31 cellular contexts compared by ENCODE assay signal in genomic region chr10:20144268-20144667, GRCh38.
"Had no signal": no experiment of that assay in that cellular context is flagged by ENCODE, and none has a peak within 500 bp of the region (broad histone marks: within the 10 kb centered on the region; RNA-seq: fewer than 3 reads in every experiment).

No MANE protein-coding gene starts in this region.

- H3K27ac ChIP-seq: ascending aorta, esophagus muscularis mucosa, VCaP had no signal

- FAIRE-seq: colon had no signal

- DNase-seq: activated CD4-positive, alpha-beta T cell treated with anti-CD3 and anti-CD28 coated beads for 1 hour; activated CD4-positive, alpha-beta T cell treated with anti-CD3 and anti-CD28 coated beads for 48 hours; activated CD4-positive, alpha-beta T cell treated with anti-CD3 and anti-CD28 coated beads, Interleukin-2, amount 50 U/mL, for 1 hour; activated CD4-positive, alpha-beta T cell treated with anti-CD3 and anti-CD28 coated beads, Interleukin-2, amount 50 U/mL, for 48 hours; activated CD8-positive, alpha-beta memory T cell treated with anti-CD3 and anti-CD28 coated beads for 24 hours; activated CD8-positive, alpha-beta T cell treated with anti-CD3 and anti-CD28 coated beads for 36 hours; activated effector memory CD4-positive, alpha-beta T cell treated with anti-CD3 and anti-CD28 coated beads, Interleukin-2, amount 50 U/mL, for 16 hours; activated naive CD4-positive, alpha-beta T cell; activated naive CD4-positive, alpha-beta T cell treated with anti-CD3 and anti-CD28 coated beads, Interleukin-2, amount 10 ng/mL, durations not matched to agents 7 days and 5 days; activated naive CD8-positive, alpha-beta T cell treated with anti-CD3 and anti-CD28 coated beads, Interleukin-2, amount 10 ng/mL, durations not matched to agents 7 days and 5 days; activated T-cell treated with anti-CD3 and anti-CD28 coated beads, Interleukin-2, amount 50 U/mL, for 48 hours; caudate nucleus; cortex of kidney; dermis blood vessel endothelial cell; effector CD4-positive, alpha-beta T cell; effector memory CD8-positive, alpha-beta T cell; foreskin melanocyte; head of caudate nucleus; T-helper 1 cell; T-helper 17 cell; T1000 had no signal

- H3K4me1 Mint-ChIP-seq: activated naive CD4-positive, alpha-beta T cell treated with anti-CD3 and anti-CD28 coated beads, Interleukin-2, amount 10 ng/mL, durations not matched to agents 7 days and 5 days; activated naive CD8-positive, alpha-beta T cell treated with anti-CD3 and anti-CD28 coated beads, Interleukin-2, amount 10 ng/mL, durations not matched to agents 7 days and 5 days; T-helper 17 cell had no signal

- H3K36me3 Mint-ChIP-seq: activated naive CD4-positive, alpha-beta T cell treated with anti-CD3 and anti-CD28 coated beads, Interleukin-2, amount 10 ng/mL, durations not matched to agents 7 days and 5 days; activated naive CD4-positive, alpha-beta T cell treated with anti-CD3 and anti-CD28 coated beads, Interleukin-2, amount 50 U/mL, for 72 hours; activated naive CD8-positive, alpha-beta T cell treated with anti-CD3 and anti-CD28 coated beads, Interleukin-2, amount 10 ng/mL, durations not matched to agents 7 days and 5 days had no signal

- H3K27ac Mint-ChIP-seq: activated CD8-positive, alpha-beta T cell treated with anti-CD3 and anti-CD28 coated beads for 36 hours; activated naive CD4-positive, alpha-beta T cell treated with anti-CD3 and anti-CD28 coated beads, Interleukin-2, amount 10 ng/mL, durations not matched to agents 7 days and 5 days; activated naive CD4-positive, alpha-beta T cell treated with anti-CD3 and anti-CD28 coated beads, Interleukin-2, amount 50 U/mL, for 72 hours; activated naive CD8-positive, alpha-beta T cell treated with anti-CD3 and anti-CD28 coated beads, Interleukin-2, amount 10 ng/mL, durations not matched to agents 7 days and 5 days; activated T-helper 1 cell treated with anti-CD3 and anti-CD28 coated beads, Interleukin-12 subunit alpha, Interleukin-12 subunit beta, Interleukin-2, Interleukin-4 antibody, amounts not matched to agents 30 ng/mL and 10 ng/mL and 1 ng/mL, durations not matched to agents 14 hours and 24 hours and 36 hours; activated T-helper 2 cell treated with anti-CD3 and anti-CD28 coated beads, Interferon-gamma antibody, Interleukin-2, Interleukin-4, amounts not matched to agents 10 μg/mL and 5 μg/mL and 100 μg/mL, durations not matched to agents 14 hours and 24 hours and 36 hours; brain; effector memory CD8-positive, alpha-beta T cell; T-helper 17 cell; T-helper 2 cell treated with Interferon-gamma antibody and Interleukin-4, amounts not matched to agents 5 μg/mL and 100 μg/mL, for 36 hours; WTC11 had no signal

- H3K9me3 Mint-ChIP-seq: activated CD8-positive, alpha-beta T cell treated with anti-CD3 and anti-CD28 coated beads for 36 hours; activated naive CD4-positive, alpha-beta T cell treated with anti-CD3 and anti-CD28 coated beads, Interleukin-2, amount 10 ng/mL, durations not matched to agents 7 days and 5 days; activated naive CD8-positive, alpha-beta T cell treated with anti-CD3 and anti-CD28 coated beads, Interleukin-2, amount 10 ng/mL, durations not matched to agents 7 days and 5 days; activated T-helper 1 cell treated with anti-CD3 and anti-CD28 coated beads, Interleukin-12 subunit alpha, Interleukin-12 subunit beta, Interleukin-2, Interleukin-4 antibody, amounts not matched to agents 30 ng/mL and 10 ng/mL and 1 ng/mL, durations not matched to agents 14 hours and 24 hours and 36 hours; effector memory CD8-positive, alpha-beta T cell had no signal

- H3K27me3 Mint-ChIP-seq: activated CD8-positive, alpha-beta T cell treated with anti-CD3 and anti-CD28 coated beads for 36 hours; activated naive CD4-positive, alpha-beta T cell treated with anti-CD3 and anti-CD28 coated beads, Interleukin-2, amount 10 ng/mL, durations not matched to agents 7 days and 5 days; activated naive CD8-positive, alpha-beta T cell treated with anti-CD3 and anti-CD28 coated beads, Interleukin-2, amount 10 ng/mL, durations not matched to agents 7 days and 5 days; effector memory CD8-positive, alpha-beta T cell; T-helper 17 cell had no signal

- H3K4me3 Mint-ChIP-seq: activated CD8-positive, alpha-beta T cell treated with anti-CD3 and anti-CD28 coated beads for 36 hours; activated naive CD4-positive, alpha-beta T cell treated with anti-CD3 and anti-CD28 coated beads, Interleukin-2, amount 10 ng/mL, durations not matched to agents 7 days and 5 days; activated naive CD8-positive, alpha-beta T cell treated with anti-CD3 and anti-CD28 coated beads, Interleukin-2, amount 10 ng/mL, durations not matched to agents 7 days and 5 days; activated T-helper 1 cell treated with anti-CD3 and anti-CD28 coated beads, Interleukin-12 subunit alpha, Interleukin-12 subunit beta, Interleukin-2, Interleukin-4 antibody, amounts not matched to agents 30 ng/mL and 10 ng/mL and 1 ng/mL, durations not matched to agents 14 hours and 24 hours and 36 hours; brain; effector memory CD8-positive, alpha-beta T cell; T-helper 17 cell; T-helper 2 cell treated with Interferon-gamma antibody and Interleukin-4, amounts not matched to agents 5 μg/mL and 100 μg/mL, for 36 hours; WTC11 had no signal

- ATAC-seq: activated CD8-positive, alpha-beta T cell treated with anti-CD3 and anti-CD28 coated beads for 36 hours; activated naive CD4-positive, alpha-beta T cell treated with anti-CD3 and anti-CD28 coated beads, Interleukin-2, amount 50 U/mL, for 72 hours; effector memory CD8-positive, alpha-beta T cell; T-helper 17 cell; WTC11 had no signal

- H3K9me3 ChIP-seq: ascending aorta, esophagus muscularis mucosa had no signal

- H3K36me3 ChIP-seq: esophagus muscularis mucosa had no signal

- H3K4me3 ChIP-seq: ascending aorta, esophagus muscularis mucosa had no signal

- H3K27me3 ChIP-seq: ascending aorta, esophagus muscularis mucosa had no signal

- H3K4me1 ChIP-seq: ascending aorta had no signal
